ENCODE assay signal across 9 cellular contexts in genomic region chr5:29770936-29771335, GRCh38.
"Had no signal": no experiment of that assay in that cellular context is flagged by ENCODE, and none has a peak within 500 bp of the region (broad histone marks: within the 10 kb centered on the region; RNA-seq: fewer than 3 reads in every experiment).

No MANE protein-coding gene starts in this region.

- DNase-seq: GOT3, H7, HFFc6, KBM-7 had no signal

- H3K36me3 ChIP-seq: HAP-1 had no signal

- H3K27ac Mint-ChIP-seq: HFFc6, IgD-negative memory B cell had no signal

- H3K4me1 ChIP-seq: HAP-1 had no signal

- H3K4me3 Mint-ChIP-seq: HFFc6, IgD-negative memory B cell had no signal

- H3K27me3 Mint-ChIP-seq: IgD-negative memory B cell had no signal

- ATAC-seq: HCT116, HepG2 had no signal

- H3K9me3 ChIP-seq: HAP-1 had no signal

- H3K4me3 ChIP-seq: HAP-1 had no signal

- H3K27ac ChIP-seq: HL-60 had no signal

- H3K4me1 Mint-ChIP-seq: IgD-negative memory B cell had no signal

- H3K36me3 Mint-ChIP-seq: IgD-negative memory B cell had no signal
